Comparison of ENCODE assay signal across 25 cellular contexts in genomic region chr12:57551637-57552305, GRCh38. TPM values are rescaled to one million over a fixed set of nuclear protein-coding genes. Genes with fewer than 3 reads are reported as not detected.
DNase-seq lines count a peak whose midpoint lies in the region; ATAC-seq, FAIRE-seq and TF ChIP-seq lines count a peak whose summit lies in the region.
"Had no signal": no experiment of that assay in that cellular context is flagged by ENCODE, and none has a peak within 500 bp of the region (broad histone marks: within the 10 kb centered on the region; RNA-seq: fewer than 3 reads in every experiment).

No MANE protein-coding gene starts in this region.

- TF ChIP-seq CTCF in H1 (IDR thresholded peaks at IDR 0.05; ENCODE audit: control extremely low read depth in 1 of 3, insufficient read depth in 1 of 3, low read depth in 1 of 3, low read length in 3 of 3): no peak
- no peak for TF ChIP-seq CTCF in neural progenitor cell (IDR thresholded peaks at IDR 0.05)

- H3K56ac ChIP-seq in H1 (replicated peaks; ENCODE audit: insufficient read length, low read depth, low read length): no peak overlapping the region

- WGBS in H1 (ENCODE audit: extremely low coverage in 1 of 2, insufficient coverage in 1 of 2, insufficient read length in 1 of 2, insufficient replicate concordance in 2 of 2, low coverage in 1 of 2, low lambda C conversion rate in 2 of 2, missing lambda C conversion rate in 1 of 2), 2 experiments: 81% methylated on average over 3 of the region's 3 CpGs; no CpG with 5 or more reads in 1 of the 2 experiments

- peaks cover 16% of the 10 kb centered on the region for H3K4me1 ChIP-seq in CD4-positive, CD25-positive, alpha-beta regulatory T cell (ENCODE audit: control insufficient read depth, insufficient read depth, low read length, poor library complexity, severe bottlenecking)
- H3K4me1 ChIP-seq in Karpas-422 (ENCODE audit: low read length) (peaks cover 72% of the 10 kb centered on the region), H1 (replicated peaks in 1 of 4; ENCODE audit: control insufficient read depth in 3 of 4, insufficient read depth in 4 of 4, low read length in 3 of 4) (peaks cover 4 to 20% (median 11%) of the 10 kb centered on the region in 4 experiments; a peak in 6 of 7 replicates), neural progenitor cell (peaks cover 33% of the 10 kb centered on the region)
- H3K4me1 ChIP-seq: SJCRH30 had no signal

- H3K18ac ChIP-seq in H1 (ENCODE audit: extremely low read depth, low read length): no peak overlapping the region; the same call in 1 of the 2 replicates

- no peak overlapping the region for H2BK120ac ChIP-seq in H1 (replicated peaks; ENCODE audit: low read depth, low read length)

- H3K4me3 Mint-ChIP-seq in CD4-positive, CD25-positive, alpha-beta regulatory T cell: peak overlapping the region in 3 of 4 donors; percentile 46 to 96 (median 79)
- H3K4me3 Mint-ChIP-seq in neural progenitor cell: peak overlapping the region; percentile 87
- H3K4me3 Mint-ChIP-seq: activated naive CD8-positive, alpha-beta T cell treated with anti-CD3 and anti-CD28 coated beads for 36 hours had no signal

- ATAC-seq in CD4-positive, CD25-positive, alpha-beta regulatory T cell (ENCODE audit: low read depth in 2 of 2): no peak
- ATAC-seq: activated T-cell treated with anti-CD3 and anti-CD28 coated beads, Interleukin-2, amount 50 U/mL, for 72 hours; heart left ventricle; left cardiac atrium; sciatic nerve had no signal

- no peaks in the 10 kb centered on the region for H3K36me3 Mint-ChIP-seq in CD4-positive, CD25-positive, alpha-beta regulatory T cell
- no peaks in the 10 kb centered on the region for H3K36me3 Mint-ChIP-seq in neural progenitor cell
- H3K36me3 Mint-ChIP-seq: activated naive CD8-positive, alpha-beta T cell treated with anti-CD3 and anti-CD28 coated beads for 36 hours; memory B cell had no signal

- DNase-seq in CD4-positive, CD25-positive, alpha-beta regulatory T cell: no peak
- DNase-seq in Karpas-422 (peak; percentile 54), H1 (ENCODE audit: low read depth in 1 of 2, low spot score in 2 of 2) (no peak), neural progenitor cell (ENCODE audit: low spot score) (no peak), NCI-H526 (lab: John Stamatoyannopoulos, UW) (no peak), GM12892 (ENCODE audit: insufficient read length) (no peak), NCI-H2081 treated with DMSO at 0.1 percent for 48 hours (lab: John Stamatoyannopoulos, UW) (no peak)
- DNase-seq: activated CD4-positive, alpha-beta T cell treated with anti-CD3 and anti-CD28 coated beads for 4 hours; activated naive CD8-positive, alpha-beta T cell treated with anti-CD3 and anti-CD28 coated beads for 36 hours; activated T-cell treated with anti-CD3 and anti-CD28 coated beads, Interleukin-2, amount 50 U/mL, for 72 hours; heart left ventricle; left cardiac atrium; NCI-H1436 treated with DMSO at 0.1 percent for 48 hours; NCI-H2171; NCI-H524; SJCRH30; stimulated activated naive CD4-positive, alpha-beta T cell treated with Interleukin-2 at 50 U/mL for 16 hours had no signal

- no peak for TF ChIP-seq POLR2A in H1 (IDR thresholded peaks at IDR 0.05; ENCODE audit: control extremely low read depth in 1 of 2, low read depth in 2 of 2, low read length in 2 of 2)
- TF ChIP-seq POLR2A in GM12892 (IDR thresholded peaks at IDR 0.05; ENCODE audit: low read depth, low read length): no peak

- H4K20me1 ChIP-seq in Karpas-422 (ENCODE audit: insufficient read depth, low read depth, low read length) (no peaks in the 10 kb centered on the region), H1 (replicated peaks in 1 of 2; ENCODE audit: control insufficient read depth in 1 of 2, insufficient read depth in 2 of 2, low read length in 2 of 2) (peaks cover 7 to 9% of the 10 kb centered on the region in 2 experiments), neural progenitor cell (ENCODE audit: low read depth) (peaks cover 56% of the 10 kb centered on the region)

- no peaks in the 10 kb centered on the region for H3K9me3 ChIP-seq in CD4-positive, CD25-positive, alpha-beta regulatory T cell (ENCODE audit: control insufficient read depth in 2 of 2, low read length in 2 of 2)
- no peaks in the 10 kb centered on the region for H3K9me3 ChIP-seq in Karpas-422 (ENCODE audit: low read length)
- no peaks in the 10 kb centered on the region for H3K9me3 ChIP-seq in H1 (ENCODE audit: insufficient read depth in 2 of 2, low read depth in 1 of 2, low read length in 1 of 2)
- no peaks in the 10 kb centered on the region for H3K9me3 ChIP-seq in neural progenitor cell (ENCODE audit: low read depth)
- H3K9me3 ChIP-seq: heart left ventricle, SJCRH30, thoracic aorta had no signal

- FAIRE-seq in H1 (lab: Jason Lieb, UNC): no peak
- FAIRE-seq in GM12892 (lab: Jason Lieb, UNC): no peak
- FAIRE-seq: GM19239, RCC 7860 had no signal

- no peak overlapping the region for H3K4me3 ChIP-seq in CD4-positive, CD25-positive, alpha-beta regulatory T cell (ENCODE audit: low read depth, low read length)
- H3K4me3 ChIP-seq in Karpas-422 (ENCODE audit: low read length) (peak overlapping the region; percentile 90), H1 (ENCODE audit: extremely low read depth in 1 of 4, insufficient read depth in 2 of 4, low read depth in 3 of 4, low read length in 4 of 4) (peak overlapping the region in 2 of 4 experiments; percentile 11 to 96; a peak in 2 of 8 replicates), neural progenitor cell (no peak overlapping the region)
- H3K4me3 ChIP-seq: heart left ventricle, SJCRH30, thoracic aorta had no signal

- CTCF ChIA-PET in H1 (lab: Charles Lee; ENCODE audit: partially characterized antibody): interaction anchor here (0.6 to 3.1 kb wide), 6 partner anchors 11 to 184 kb away, joined by 3 to 26 read pairs (median 3); no protein-coding TSS in a partner anchor

- POLR2A ChIA-PET in H1 (lab: Charles Lee; ENCODE audit: partially characterized antibody): interaction anchor here (0.9 to 2.5 kb wide), 7 partner anchors 13 to 93 kb away, joined by 3 to 9 read pairs (median 3); partner anchors contain the start of gene DDIT3

- H3F3A ChIP-seq in neural progenitor cell (ENCODE audit: low read depth): peaks cover 48% of the 10 kb centered on the region

- H3K36me3 ChIP-seq in CD4-positive, CD25-positive, alpha-beta regulatory T cell (ENCODE audit: control insufficient read depth, insufficient read depth, low read length): no peaks in the 10 kb centered on the region
- peaks cover 10% of the 10 kb centered on the region for H3K36me3 ChIP-seq in Karpas-422 (ENCODE audit: insufficient read depth, low read length)
- no peaks in the 10 kb centered on the region; a peak in 1 of 8 replicates for H3K36me3 ChIP-seq in H1 (ENCODE audit: control insufficient read depth in 2 of 4, insufficient read depth in 4 of 4, low read length in 3 of 4)
- H3K36me3 ChIP-seq in neural progenitor cell: no peaks in the 10 kb centered on the region
- H3K36me3 ChIP-seq: heart left ventricle, SJCRH30, thoracic aorta had no signal

- no peak overlapping the region for H3K23ac ChIP-seq in H1 (ENCODE audit: insufficient read length)

- H3K4me2 ChIP-seq in Karpas-422 (ENCODE audit: low read depth, low read length, poor library complexity, severe bottlenecking) (peak overlapping the region; percentile 97), H1 (ENCODE audit: insufficient read depth in 1 of 2, low read depth in 2 of 2, low read length in 2 of 2) (peak overlapping the region; percentile 40 to 69; a peak in 3 of 4 replicates), neural progenitor cell (peak overlapping the region; percentile 70)

- no peak overlapping the region for H2BK5ac ChIP-seq in H1 (ENCODE audit: low read depth, low read length)

- H3K27me3 Mint-ChIP-seq in CD4-positive, CD25-positive, alpha-beta regulatory T cell: peaks cover 49% of the 10 kb centered on the region
- peaks cover 38% of the 10 kb centered on the region for H3K27me3 Mint-ChIP-seq in neural progenitor cell (ENCODE audit: insufficient read depth, low read depth)

- TF ChIP-seq EP300 in H1 (IDR thresholded peaks at IDR 0.05; ENCODE audit: borderline replicate concordance in 1 of 2, low read depth in 2 of 2, low read length in 2 of 2): no peak

- H3K9ac ChIP-seq in Karpas-422 (ENCODE audit: low read length) (peak overlapping the region; percentile 85), H1 (replicated peaks in 1 of 4; ENCODE audit: extremely low read depth in 1 of 4, low read depth in 3 of 4, low read length in 3 of 4) (0 out of 7 replicates have a peak overlapping the region, but pooled peaks of 1 of the 4 experiments have one; percentile 22), neural progenitor cell (no peak overlapping the region)

- H2AK5ac ChIP-seq in H1 (ENCODE audit: low read depth, low read length): no peak overlapping the region

- no peak overlapping the region for H3K4ac ChIP-seq in H1 (replicated peaks; ENCODE audit: insufficient read length, low read depth, low read length)

- H3K79me1 ChIP-seq in H1 (ENCODE audit: low read depth, low read length): peaks cover 10% of the 10 kb centered on the region

- no peak overlapping the region for H4K8ac ChIP-seq in H1 (ENCODE audit: extremely low read depth, insufficient read depth, low read length)

- H3K23me2 ChIP-seq in H1 (ENCODE audit: low read depth, low read length): peaks cover 13% of the 10 kb centered on the region

- H2AFZ ChIP-seq in Karpas-422 (ENCODE audit: low read length): no peak overlapping the region
- no peak overlapping the region for H2AFZ ChIP-seq in H1 (ENCODE audit: low read length)
- H2AFZ ChIP-seq in neural progenitor cell (replicated peaks): no peak overlapping the region

- H2BK12ac ChIP-seq in H1 (ENCODE audit: low read depth, low read length): no peak overlapping the region

- H3K27ac ChIP-seq in CD4-positive, CD25-positive, alpha-beta regulatory T cell (ENCODE audit: insufficient read depth, low read length, poor library complexity, severe bottlenecking): no peak overlapping the region
- H3K27ac ChIP-seq in Karpas-422 (ENCODE audit: low read length): peak overlapping the region; percentile 96
- no peak overlapping the region for H3K27ac ChIP-seq in H1 (ENCODE audit: low read depth, low read length)
- H3K27ac ChIP-seq in neural progenitor cell: no peak overlapping the region
- H3K27ac ChIP-seq: heart left ventricle, SJCRH30, thoracic aorta had no signal

- H4K91ac ChIP-seq in H1 (replicated peaks; ENCODE audit: insufficient read length, low read length): no peak overlapping the region

- no peak overlapping the region for H3K27ac Mint-ChIP-seq in CD4-positive, CD25-positive, alpha-beta regulatory T cell
- no peak overlapping the region for H3K27ac Mint-ChIP-seq in neural progenitor cell
- H3K27ac Mint-ChIP-seq: activated naive CD8-positive, alpha-beta T cell treated with anti-CD3 and anti-CD28 coated beads for 36 hours; activated T-cell treated with anti-CD3 and anti-CD28 coated beads, Interleukin-2, amount 50 U/mL, for 72 hours; memory B cell; progenitor cell of endocrine pancreas; T-helper 1 cell treated with Interleukin-12 subunit alpha and Interleukin-12 subunit beta and Interleukin-4 antibody, amounts not matched to agents 30 μg/mL and 1 μg/mL, for 36 hours had no signal

- H2BK15ac ChIP-seq in H1 (ENCODE audit: low read length): no peak overlapping the region

- no peak overlapping the region for H3K14ac ChIP-seq in H1 (ENCODE audit: insufficient read length)

- peaks cover 6% of the 10 kb centered on the region for H3K27me3 ChIP-seq in CD4-positive, CD25-positive, alpha-beta regulatory T cell (ENCODE audit: control insufficient read depth, insufficient read depth, low read length)
- H3K27me3 ChIP-seq in Karpas-422 (ENCODE audit: low read length) (no peaks in the 10 kb centered on the region), H1 (replicated peaks in 1 of 4; ENCODE audit: control insufficient read depth in 3 of 4, extremely low read depth in 1 of 4, insufficient read depth in 3 of 4, low read length in 3 of 4) (peaks cover 0 to 5% (median 3%) of the 10 kb centered on the region in 4 experiments; a peak in 2 of 7 replicates), neural progenitor cell (peaks cover 24% of the 10 kb centered on the region)

- H3K79me2 ChIP-seq in Karpas-422 (ENCODE audit: low read length) (peaks cover 69% of the 10 kb centered on the region), H1 (ENCODE audit: control insufficient read depth in 1 of 2, insufficient read depth in 2 of 2, low read length in 2 of 2) (peaks cover 0 to 34% of the 10 kb centered on the region in 2 experiments; a peak in 2 of 4 replicates), neural progenitor cell (ENCODE audit: low read depth) (peaks cover 38% of the 10 kb centered on the region)

- peaks cover 7 to 23% (median 15%) of the 10 kb centered on the region in 4 donors for H3K4me1 Mint-ChIP-seq in CD4-positive, CD25-positive, alpha-beta regulatory T cell
- H3K4me1 Mint-ChIP-seq in neural progenitor cell: peaks cover 48% of the 10 kb centered on the region

- H2BK20ac ChIP-seq in H1 (ENCODE audit: low read length): no peak overlapping the region

- H3K9me3 Mint-ChIP-seq in CD4-positive, CD25-positive, alpha-beta regulatory T cell: no peaks in the 10 kb centered on the region
- no peaks in the 10 kb centered on the region for H3K9me3 Mint-ChIP-seq in neural progenitor cell
- H3K9me3 Mint-ChIP-seq: activated naive CD8-positive, alpha-beta T cell treated with anti-CD3 and anti-CD28 coated beads for 36 hours; activated T-cell treated with anti-CD3 and anti-CD28 coated beads, Interleukin-2, amount 50 U/mL, for 72 hours; memory B cell; T-helper 1 cell treated with Interleukin-12 subunit alpha and Interleukin-12 subunit beta and Interleukin-4 antibody, amounts not matched to agents 30 μg/mL and 1 μg/mL, for 36 hours had no signal

- no peak for TF ChIP-seq RAD21 in H1 (IDR thresholded peaks at IDR 0.05 in 1 of 2, conservative IDR thresholded peaks at IDR 0.05 in 1 of 2; ENCODE audit: low read depth in 2 of 2, low read length in 2 of 2)

- no peak overlapping the region for H4K5ac ChIP-seq in H1 (ENCODE audit: insufficient read length, low read depth, low read length)

- no peaks in the 10 kb centered on the region for H3K9me2 ChIP-seq in Karpas-422 (replicated peaks; ENCODE audit: insufficient read depth, low read length)

RNA-seq across cellular contexts. Expression of gene KIF5A, which starts 1.9 kb away (rescaled TPM):
- total RNA-seq in CD4-positive, CD25-positive, alpha-beta regulatory T cell: 0.72 TPM
- under 1 TPM in 2 of 4 donors, not detected in 2; 0.05 to 0.06 TPM for polyA plus RNA-seq in CD4-positive, CD25-positive, alpha-beta regulatory T cell
- 21.5 and 24.0 TPM in 2 replicates for total RNA-seq in Karpas-422 (2014; rRNA removed; shearing (Covaris generic); ENCODE audit: low replicate concordance)
- total RNA-seq in H1 (2021; fragmentation: NEBNext Ultra II Directional; extraction: Animal tissue kit (Norgen Biotek cat#: 25700)): 21.9 and 22.8 TPM in 2 replicates
- polyA plus RNA-seq in H1 (2011; rRNA removed): 10.7 and 11.7 TPM in 2 replicates
- 16.5 TPM for polyA plus RNA-seq in H1 (2011; cell fraction: cytosol; rRNA removed)
- polyA plus RNA-seq in H1 (2011; cell fraction: nucleus; rRNA removed): 32.8 TPM
- 16.3 to 20.8 TPM (median 19.3 TPM) in 4 replicates for polyA plus RNA-seq in H1 (2012, experiment 1 of 2)
- polyA plus RNA-seq in H1 (2012, experiment 2 of 2): 3.2 TPM
- 10.6 TPM for polyA plus RNA-seq in H1 (2013, experiment 1 of 2)
- polyA plus RNA-seq in H1 (2013, experiment 2 of 2): 9.6 TPM
- polyA minus RNA-seq in H1 (2011; rRNA and poly(A)+ RNA removed): 19.8 and 21.8 TPM in 2 replicates
- polyA minus RNA-seq in H1 (2011; cell fraction: cytosol; rRNA and poly(A)+ RNA removed): 12.0 TPM
- 18.9 TPM for polyA minus RNA-seq in H1 (2011; cell fraction: nucleus; rRNA and poly(A)+ RNA removed)
- total RNA-seq in neural progenitor cell (ENCODE audit: low replicate concordance): 7.9 and 8.6 TPM in 2 replicates
- polyA plus RNA-seq in GM12892 (2012; ENCODE audit: missing spikeins): 0.55 TPM
- polyA plus RNA-seq: CD14-positive monocyte had no signal

RNA-seq across cellular contexts. Expression of gene DCTN2, which starts 4.8 kb away (rescaled TPM):
- 74.9 TPM for total RNA-seq in CD4-positive, CD25-positive, alpha-beta regulatory T cell
- 10 to 100 TPM; 75.1 to 91.6 (median 78.9) TPM for polyA plus RNA-seq in CD4-positive, CD25-positive, alpha-beta regulatory T cell
- total RNA-seq in Karpas-422 (2014; rRNA removed; shearing (Covaris generic); ENCODE audit: low replicate concordance): 77.9 and 123 TPM in 2 replicates
- total RNA-seq in H1 (2021; fragmentation: NEBNext Ultra II Directional; extraction: Animal tissue kit (Norgen Biotek cat#: 25700)): 89.3 and 90.3 TPM in 2 replicates
- polyA plus RNA-seq in H1 (2011; rRNA removed): 91.9 and 140 TPM in 2 replicates
- polyA plus RNA-seq in H1 (2011; cell fraction: cytosol; rRNA removed): 111 TPM
- 108 TPM for polyA plus RNA-seq in H1 (2011; cell fraction: nucleus; rRNA removed)
- polyA plus RNA-seq in H1 (2012, experiment 1 of 2): 106 to 119 TPM (median 115 TPM) in 4 replicates
- polyA plus RNA-seq in H1 (2012, experiment 2 of 2): 135 TPM
- polyA plus RNA-seq in H1 (2013, experiment 1 of 2): 75.6 TPM
- 79.1 TPM for polyA plus RNA-seq in H1 (2013, experiment 2 of 2)
- 102 and 111 TPM in 2 replicates for polyA minus RNA-seq in H1 (2011; rRNA and poly(A)+ RNA removed)
- 113 TPM for polyA minus RNA-seq in H1 (2011; cell fraction: cytosol; rRNA and poly(A)+ RNA removed)
- 72.6 TPM for polyA minus RNA-seq in H1 (2011; cell fraction: nucleus; rRNA and poly(A)+ RNA removed)
- total RNA-seq in neural progenitor cell (ENCODE audit: low replicate concordance): 147 and 192 TPM in 2 replicates
- 76.9 TPM for polyA plus RNA-seq in GM12892 (2012; ENCODE audit: missing spikeins)

RNA-seq across cellular contexts. Expression of gene MBD6, which starts 29.1 kb away (rescaled TPM):
- 104 TPM for total RNA-seq in CD4-positive, CD25-positive, alpha-beta regulatory T cell
- polyA plus RNA-seq in CD4-positive, CD25-positive, alpha-beta regulatory T cell: 1 to 10 TPM; 1.8 to 3.0 (median 2.3) TPM
- 23.5 and 32.4 TPM in 2 replicates for total RNA-seq in Karpas-422 (2014; rRNA removed; shearing (Covaris generic); ENCODE audit: low replicate concordance)
- 32.3 and 32.7 TPM in 2 replicates for total RNA-seq in H1 (2021; fragmentation: NEBNext Ultra II Directional; extraction: Animal tissue kit (Norgen Biotek cat#: 25700))
- polyA plus RNA-seq in H1 (2011; rRNA removed): 3.9 and 6.9 TPM in 2 replicates
- 3.0 TPM for polyA plus RNA-seq in H1 (2011; cell fraction: cytosol; rRNA removed)
- 38.7 TPM for polyA plus RNA-seq in H1 (2011; cell fraction: nucleus; rRNA removed)
- 24.6 to 39.6 TPM (median 28.7 TPM) in 4 replicates for polyA plus RNA-seq in H1 (2012, experiment 1 of 2)
- polyA plus RNA-seq in H1 (2012, experiment 2 of 2): 13.7 TPM
- 15.7 TPM for polyA plus RNA-seq in H1 (2013, experiment 1 of 2)
- 14.7 TPM for polyA plus RNA-seq in H1 (2013, experiment 2 of 2)
- polyA minus RNA-seq in H1 (2011; rRNA and poly(A)+ RNA removed): 7.2 and 9.6 TPM in 2 replicates
- 3.5 TPM for polyA minus RNA-seq in H1 (2011; cell fraction: cytosol; rRNA and poly(A)+ RNA removed)
- 20.6 TPM for polyA minus RNA-seq in H1 (2011; cell fraction: nucleus; rRNA and poly(A)+ RNA removed)
- 3.6 and 5.4 TPM in 2 replicates for total RNA-seq in neural progenitor cell (ENCODE audit: low replicate concordance)
- polyA plus RNA-seq in GM12892 (2012; ENCODE audit: missing spikeins): 11.0 TPM

RNA-seq across cellular contexts. Expression of gene DDIT3, which starts 31.5 kb away (rescaled TPM):
- total RNA-seq in CD4-positive, CD25-positive, alpha-beta regulatory T cell: 159 TPM
- polyA plus RNA-seq in CD4-positive, CD25-positive, alpha-beta regulatory T cell: 10 to 100 TPM; 17.8 to 25.3 (median 20.9) TPM
- 54.3 and 73.3 TPM in 2 replicates for total RNA-seq in Karpas-422 (2014; rRNA removed; shearing (Covaris generic); ENCODE audit: low replicate concordance)
- 4.9 TPM in 2 replicates for total RNA-seq in H1 (2021; fragmentation: NEBNext Ultra II Directional; extraction: Animal tissue kit (Norgen Biotek cat#: 25700))
- polyA plus RNA-seq in H1 (2011; rRNA removed): 4.7 and 5.7 TPM in 2 replicates
- 8.3 TPM for polyA plus RNA-seq in H1 (2011; cell fraction: cytosol; rRNA removed)
- 7.3 TPM for polyA plus RNA-seq in H1 (2011; cell fraction: nucleus; rRNA removed)
- polyA plus RNA-seq in H1 (2012, experiment 1 of 2): 7.7 to 11.2 TPM (median 8.3 TPM) in 4 replicates
- polyA plus RNA-seq in H1 (2012, experiment 2 of 2): 3.0 TPM
- 5.7 TPM for polyA plus RNA-seq in H1 (2013, experiment 1 of 2)
- polyA plus RNA-seq in H1 (2013, experiment 2 of 2): 5.5 TPM
- polyA minus RNA-seq in H1 (2011; rRNA and poly(A)+ RNA removed): 6.0 and 7.0 TPM in 2 replicates
- 4.0 TPM for polyA minus RNA-seq in H1 (2011; cell fraction: cytosol; rRNA and poly(A)+ RNA removed)
- polyA minus RNA-seq in H1 (2011; cell fraction: nucleus; rRNA and poly(A)+ RNA removed): 14.7 TPM
- total RNA-seq in neural progenitor cell (ENCODE audit: low replicate concordance): 2.3 and 4.3 TPM in 2 replicates
- polyA plus RNA-seq in GM12892 (2012; ENCODE audit: missing spikeins): 20.6 TPM

RNA-seq across cellular contexts. Expression of gene PIP4K2C, which starts 39.2 kb away (rescaled TPM):
- 35.8 TPM for total RNA-seq in CD4-positive, CD25-positive, alpha-beta regulatory T cell
- polyA plus RNA-seq in CD4-positive, CD25-positive, alpha-beta regulatory T cell: 10 to 100 TPM; 24.6 to 38.6 (median 30.2) TPM
- 9.3 and 23.9 TPM in 2 replicates for total RNA-seq in Karpas-422 (2014; rRNA removed; shearing (Covaris generic); ENCODE audit: low replicate concordance)
- 21.4 and 27.1 TPM in 2 replicates for total RNA-seq in H1 (2021; fragmentation: NEBNext Ultra II Directional; extraction: Animal tissue kit (Norgen Biotek cat#: 25700))
- 21.0 and 25.0 TPM in 2 replicates for polyA plus RNA-seq in H1 (2011; rRNA removed)
- 21.8 TPM for polyA plus RNA-seq in H1 (2011; cell fraction: cytosol; rRNA removed)
- 23.9 TPM for polyA plus RNA-seq in H1 (2011; cell fraction: nucleus; rRNA removed)
- 19.5 to 27.9 TPM (median 22.1 TPM) in 4 replicates for polyA plus RNA-seq in H1 (2012, experiment 1 of 2)
- 16.5 TPM for polyA plus RNA-seq in H1 (2012, experiment 2 of 2)
- polyA plus RNA-seq in H1 (2013, experiment 1 of 2): 14.6 TPM
- 15.9 TPM for polyA plus RNA-seq in H1 (2013, experiment 2 of 2)
- polyA minus RNA-seq in H1 (2011; rRNA and poly(A)+ RNA removed): 25.6 and 27.0 TPM in 2 replicates
- 16.4 TPM for polyA minus RNA-seq in H1 (2011; cell fraction: cytosol; rRNA and poly(A)+ RNA removed)
- 11.0 TPM for polyA minus RNA-seq in H1 (2011; cell fraction: nucleus; rRNA and poly(A)+ RNA removed)
- 15.5 and 23.4 TPM in 2 replicates for total RNA-seq in neural progenitor cell (ENCODE audit: low replicate concordance)
- 12.2 TPM for polyA plus RNA-seq in GM12892 (2012; ENCODE audit: missing spikeins)
